ENCODE assay signal across 7 cellular contexts in the genomic region with DNA sequence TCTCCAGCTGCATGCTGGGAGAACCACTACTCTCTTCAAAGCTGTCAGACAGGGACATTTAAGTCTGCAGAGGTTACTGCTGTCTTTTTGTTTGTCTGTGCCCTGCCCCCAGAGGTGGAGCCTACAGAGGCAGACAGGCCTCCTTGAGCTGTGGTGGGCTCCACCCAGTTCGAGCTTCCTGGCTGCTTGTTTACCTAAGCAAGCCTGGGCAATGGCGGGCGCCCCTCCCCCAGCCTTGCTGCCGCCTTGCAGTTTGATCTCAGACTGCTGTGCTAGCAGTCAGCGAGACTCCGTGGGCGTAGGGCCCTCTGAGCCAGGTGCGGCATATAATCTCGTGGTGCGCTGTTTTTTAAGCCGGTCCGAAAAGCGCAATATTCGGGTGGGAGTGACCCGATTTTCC.
DNase-seq lines count a peak whose midpoint lies in the region; ATAC-seq and TF ChIP-seq lines count a peak whose summit lies in the region.
"Not testable (repeated sequence)": the region's sequence is repeated elsewhere in the genome, so short reads cannot be mapped to it uniquely, and the experiment has no call there.

No MANE protein-coding gene starts in this region.

- H3K36me3 Mint-ChIP-seq in endodermal cell (ENCODE audit: low read depth), result not testable (repeated sequence)

- H3K9me3 Mint-ChIP-seq in endodermal cell, result not testable (repeated sequence)

- 0 out of 2 replicates have a peak overlapping the region, but pooled peaks have one; percentile 19 for H3K27ac ChIP-seq in HUES6 (ENCODE audit: low read depth, low read length)
- H3K27ac ChIP-seq in endodermal cell (ENCODE audit: low read depth, low read length); lower lobe of right lung: not testable (repeated sequence)

- H3K4me3 ChIP-seq in HUES6 (ENCODE audit: low read depth, low read length), result peak overlapping the region; percentile 47; the same call in 1 of the 2 replicates
- H3K4me3 ChIP-seq in endodermal cell (ENCODE audit: low read length); lower lobe of right lung: not testable (repeated sequence)

- not testable (repeated sequence) for H3K36me3 ChIP-seq in HUES6 (ENCODE audit: control insufficient read depth, insufficient read depth, low read length); endodermal cell (ENCODE audit: control insufficient read depth, insufficient read depth, low read length); lower lobe of right lung

- peak overlapping the region; percentile 42 for H3K9ac ChIP-seq in HUES6 (ENCODE audit: low read length)
- not testable (repeated sequence) for H3K9ac ChIP-seq in endodermal cell (ENCODE audit: extremely low read depth, low read length, poor library complexity, severe bottlenecking)

- DNase-seq in Daoy (ENCODE audit: low read depth) (peak; percentile 16), NCI-H2171 (lab: John Stamatoyannopoulos, UW) (peak; percentile 25), NCI-H69 (lab: John Stamatoyannopoulos, UW) (peak; percentile 42), SW480 (ENCODE audit: low spot score) (peak; percentile 36), endodermal cell (peak; percentile 73), lower lobe of right lung (peak; percentile 53)

- peak overlapping the region; percentile 34 for H3K4me3 Mint-ChIP-seq in endodermal cell

- peak overlapping the region; percentile 76 for H3K27ac Mint-ChIP-seq in endodermal cell

- WGBS in endodermal cell (ENCODE audit: insufficient coverage in 1 of 2, insufficient read length in 1 of 2), 2 experiments, result 76% methylated on average over 15 of the region's 15 CpGs; no CpG with 5 or more reads in 1 of the 2 experiments

- not testable (repeated sequence) for H3K4me1 ChIP-seq in HUES6 (ENCODE audit: control insufficient read depth, insufficient read depth, low read length); endodermal cell (ENCODE audit: control insufficient read depth, insufficient read depth, low read length); lower lobe of right lung

- not testable (repeated sequence) for TF ChIP-seq CTCF in endodermal cell (conservative IDR thresholded peaks at IDR 0.05); lower lobe of right lung (IDR thresholded peaks at IDR 0.05)

- H3K27me3 Mint-ChIP-seq in endodermal cell (ENCODE audit: insufficient read depth), result not testable (repeated sequence)

- not testable (repeated sequence) for H3K4me1 Mint-ChIP-seq in endodermal cell

- intact Hi-C loops in lower lobe of right lung (cut with DNase I), result not testable (repeated sequence)

- not testable (repeated sequence) for ATAC-seq in lower lobe of right lung

- H3K9me3 ChIP-seq in HUES6 (ENCODE audit: control insufficient read depth, insufficient read depth, low read depth, low read length); endodermal cell (ENCODE audit: control insufficient read depth, low read length); lower lobe of right lung: not testable (repeated sequence)

- H3K27me3 ChIP-seq in HUES6 (ENCODE audit: control insufficient read depth, insufficient read depth, low read length); endodermal cell (ENCODE audit: control insufficient read depth, insufficient read depth, low read length, poor library complexity, severe bottlenecking); lower lobe of right lung (ENCODE audit: low read depth): not testable (repeated sequence)

Comparison
In these comparisons a context has a peak if more than half of its experiments do, and no peak if none do; other contexts are left out.
1. DNase-seq: peak in every context shown above with its lines; median percentile 73 in endodermal cell; 53 in lower lobe of right lung; 42 in NCI-H69; 36 in SW480; 25 in NCI-H2171; 16 in Daoy.